In the genomic region with DNA sequence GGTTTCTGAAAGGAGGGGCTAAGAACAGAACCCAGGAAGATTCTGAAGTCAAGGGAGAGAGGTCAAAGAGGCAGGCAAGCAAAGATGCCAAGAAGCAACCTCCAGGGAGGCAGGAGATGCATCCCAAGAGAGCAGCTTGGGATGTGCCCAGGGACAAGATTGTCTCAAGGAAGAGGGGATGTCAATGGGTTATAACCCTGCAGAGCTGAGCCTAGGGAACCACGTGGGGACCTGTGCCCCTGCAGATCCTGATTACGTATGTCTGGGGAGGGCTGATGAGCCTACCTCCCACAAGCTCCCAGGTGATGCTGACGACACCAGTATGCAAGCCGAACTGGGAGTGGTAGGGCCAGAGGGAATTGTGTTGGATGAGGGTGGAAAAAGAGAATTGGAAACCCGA, we compare ENCODE assay signal across 17 cellular contexts.
DNase-seq lines count a peak whose midpoint lies in the region; ATAC-seq and TF ChIP-seq lines count a peak whose summit lies in the region.
"Had no signal": no experiment of that assay in that cellular context is flagged by ENCODE, and none has a peak within 500 bp of the region (broad histone marks: within the 10 kb centered on the region; RNA-seq: fewer than 3 reads in every experiment).

No MANE protein-coding gene starts in this region.

- no peak for DNase-seq in GM23338 (ENCODE audit: low spot score)
- peak; percentile 34 for DNase-seq in endodermal cell
- peak; percentile 14 for DNase-seq in lung (ENCODE audit: low spot score)
- no peak for DNase-seq in Ammon's horn (ENCODE audit: low spot score)
- DNase-seq in body of pancreas, result no peak
- no peak for DNase-seq in SK-N-SH
- DNase-seq: AML-193; C1 segment of cervical spinal cord; Calu3; CD4-positive, alpha-beta memory T cell; COR-L47; DMS53; DND-41; GM23248; HFFc6 had no signal

- no peak for ATAC-seq in GM23338
- ATAC-seq in lung (ENCODE audit: insufficient read depth, low FRiP score), result no peak
- ATAC-seq in body of pancreas, result no peak

- no peaks in the 10 kb centered on the region for H3K79me2 ChIP-seq in GM23338 (replicated peaks; ENCODE audit: insufficient read depth)
- no peaks in the 10 kb centered on the region for H3K79me2 ChIP-seq in SK-N-SH (ENCODE audit: insufficient read depth)

- H3F3A ChIP-seq in GM23338 (replicated peaks; ENCODE audit: low read depth) (no peaks in the 10 kb centered on the region), SK-N-SH (replicated peaks; ENCODE audit: insufficient read depth) (no peaks in the 10 kb centered on the region)

- WGBS in endodermal cell (ENCODE audit: insufficient coverage in 1 of 2, insufficient read length in 1 of 2), 2 experiments, result 71 to 81% methylated on average over 2 to 5 of the region's 5 CpGs
- 79 to 80% methylated on average over 5 of the region's 5 CpGs for WGBS in lung, 2 donors
- WGBS in body of pancreas, 2 donors, result 67 to 71% methylated on average over 5 of the region's 5 CpGs
- WGBS in SK-N-SH (ENCODE audit: low lambda C conversion rate), result 85% methylated on average over 3 of the region's 5 CpGs

- H4K20me1 ChIP-seq in GM23338 (replicated peaks; ENCODE audit: insufficient read depth) (no peaks in the 10 kb centered on the region), SK-N-SH (ENCODE audit: insufficient read depth) (no peaks in the 10 kb centered on the region)

- no peak for TF ChIP-seq POLR2A in body of pancreas (IDR thresholded peaks at IDR 0.05)

- H3K27me3 Mint-ChIP-seq in GM23338 (ENCODE audit: insufficient read depth, low read depth, poor library complexity) (peaks cover 1% of the 10 kb centered on the region), endodermal cell (ENCODE audit: insufficient read depth) (no peaks in the 10 kb centered on the region)

- no peak for TF ChIP-seq CTCF in GM23338 (conservative IDR thresholded peaks at IDR 0.05; ENCODE audit: low read depth in 2 of 2)
- TF ChIP-seq CTCF in endodermal cell (conservative IDR thresholded peaks at IDR 0.05), result no peak
- TF ChIP-seq CTCF in lung (IDR thresholded peaks at IDR 0.05; ENCODE audit: control extremely low read depth, extremely low read depth), result no peak
- TF ChIP-seq CTCF in body of pancreas (IDR thresholded peaks at IDR 0.05), result no peak
- TF ChIP-seq CTCF in SK-N-SH (IDR thresholded peaks at IDR 0.05), result no peak

- H3K4me1 Mint-ChIP-seq in GM23338, result peaks cover 27% of the 10 kb centered on the region
- H3K4me1 Mint-ChIP-seq in endodermal cell, result no peaks in the 10 kb centered on the region

- H2AFZ ChIP-seq in GM23338, result 0 out of 2 replicates have a peak overlapping the region, but pooled peaks have one; percentile 69
- no peak overlapping the region for H2AFZ ChIP-seq in SK-N-SH (ENCODE audit: low read depth)
- H2AFZ ChIP-seq: GM23248 had no signal

- no peaks in the 10 kb centered on the region for H3K36me3 ChIP-seq in GM23338 (ENCODE audit: insufficient read depth)
- H3K36me3 ChIP-seq in endodermal cell (ENCODE audit: control insufficient read depth, insufficient read depth, low read length), result no peaks in the 10 kb centered on the region
- H3K36me3 ChIP-seq in lung (ENCODE audit: control insufficient read depth in 2 of 2, insufficient read depth in 2 of 2, low read length in 2 of 2), result no peaks in the 10 kb centered on the region
- H3K36me3 ChIP-seq in body of pancreas (replicated peaks in 1 of 2; ENCODE audit: insufficient read depth in 1 of 2, low read depth in 2 of 2), result no peaks in the 10 kb centered on the region
- no peaks in the 10 kb centered on the region for H3K36me3 ChIP-seq in SK-N-SH (replicated peaks in 1 of 2; ENCODE audit: control insufficient read depth in 1 of 2, insufficient read depth in 2 of 2, low read length in 1 of 2)
- H3K36me3 ChIP-seq: HAP-1 had no signal

- H3K9me3 Mint-ChIP-seq in GM23338 (no peaks in the 10 kb centered on the region), endodermal cell (no peaks in the 10 kb centered on the region)
- H3K9me3 Mint-ChIP-seq: HFFc6 had no signal

- H3K27ac ChIP-seq in GM23338 (ENCODE audit: low read depth) (no peak overlapping the region), endodermal cell (ENCODE audit: low read depth, low read length) (no peak overlapping the region), lung (ENCODE audit: low read depth in 1 of 2, low read length in 1 of 2) (no peak overlapping the region), body of pancreas (no peak overlapping the region), SK-N-SH (ENCODE audit: low read depth in 2 of 2, low read length in 1 of 2) (no peak overlapping the region)
- H3K27ac ChIP-seq: 22Rv1, GM23248 had no signal

- intact Hi-C loops in body of pancreas (cut with DNase I), result no loop called here

- CTCF ChIA-PET in SK-N-SH (lab: Yijun Ruan, JAX), result no interaction called here

- H3K9me2 ChIP-seq in GM23338 (ENCODE audit: insufficient read depth) (peaks cover 7% of the 10 kb centered on the region; the same call in 1 of the 2 replicates), SK-N-SH (no peaks in the 10 kb centered on the region)

- TF ChIP-seq EP300 in SK-N-SH (IDR thresholded peaks at IDR 0.05; ENCODE audit: borderline replicate concordance in 1 of 2, low read depth in 1 of 2, low read length in 1 of 2), result no peak

- no peaks in the 10 kb centered on the region for H3K27me3 ChIP-seq in GM23338 (ENCODE audit: insufficient read depth)
- no peaks in the 10 kb centered on the region for H3K27me3 ChIP-seq in endodermal cell (ENCODE audit: control insufficient read depth, insufficient read depth, low read length, poor library complexity, severe bottlenecking)
- H3K27me3 ChIP-seq in lung (ENCODE audit: control insufficient read depth, insufficient read depth), result no peaks in the 10 kb centered on the region
- no peaks in the 10 kb centered on the region for H3K27me3 ChIP-seq in body of pancreas
- no peaks in the 10 kb centered on the region for H3K27me3 ChIP-seq in SK-N-SH (ENCODE audit: insufficient read depth)

- peaks cover 18% of the 10 kb centered on the region for H3K4me1 ChIP-seq in GM23338 (ENCODE audit: insufficient read depth)
- no peaks in the 10 kb centered on the region for H3K4me1 ChIP-seq in endodermal cell (ENCODE audit: control insufficient read depth, insufficient read depth, low read length)
- H3K4me1 ChIP-seq in lung (ENCODE audit: control insufficient read depth in 2 of 2, insufficient read depth in 2 of 2, low read length in 2 of 2), result no peaks in the 10 kb centered on the region
- no peaks in the 10 kb centered on the region for H3K4me1 ChIP-seq in body of pancreas
- no peaks in the 10 kb centered on the region; a peak in 1 of 4 replicates for H3K4me1 ChIP-seq in SK-N-SH (ENCODE audit: control insufficient read depth in 1 of 2, insufficient read depth in 2 of 2, low read depth in 1 of 2, low read length in 1 of 2)
- H3K4me1 ChIP-seq: HAP-1 had no signal

- POLR2A ChIA-PET in SK-N-SH (lab: Yijun Ruan, JAX), result interaction anchor here (1.1 kb wide), 1 partner anchor 12 kb away, joined by 3 read pairs; no protein-coding TSS in a partner anchor

- H3K9ac ChIP-seq in endodermal cell (ENCODE audit: extremely low read depth, low read length, poor library complexity, severe bottlenecking), result no peak overlapping the region
- no peak overlapping the region for H3K9ac ChIP-seq in SK-N-SH
- H3K9ac ChIP-seq: GM23248 had no signal

- no peaks in the 10 kb centered on the region for H3K36me3 Mint-ChIP-seq in GM23338 (ENCODE audit: low read depth)
- no peaks in the 10 kb centered on the region for H3K36me3 Mint-ChIP-seq in endodermal cell (ENCODE audit: low read depth)
- H3K36me3 Mint-ChIP-seq: CD4-positive, alpha-beta memory T cell had no signal

- H3K9me3 ChIP-seq in endodermal cell (ENCODE audit: control insufficient read depth, low read length), result no peaks in the 10 kb centered on the region
- no peaks in the 10 kb centered on the region for H3K9me3 ChIP-seq in lung (ENCODE audit: control insufficient read depth in 2 of 2, insufficient read depth in 1 of 2, low read length in 1 of 2)
- H3K9me3 ChIP-seq in body of pancreas, result no peaks in the 10 kb centered on the region
- H3K9me3 ChIP-seq in SK-N-SH, result no peaks in the 10 kb centered on the region
- H3K9me3 ChIP-seq: HAP-1 had no signal

- 0 out of 2 replicates have a peak overlapping the region, but pooled peaks have one; percentile 6 for H3K4me2 ChIP-seq in GM23338
- H3K4me2 ChIP-seq in SK-N-SH, result no peak overlapping the region

- H3K4me3 ChIP-seq in GM23338 (no peak overlapping the region), endodermal cell (ENCODE audit: low read length) (no peak overlapping the region), lung (no peak overlapping the region), body of pancreas (no peak overlapping the region), SK-N-SH (ENCODE audit: low read depth in 2 of 2, low read length in 1 of 2) (no peak overlapping the region)
- H3K4me3 ChIP-seq: GM23248, HAP-1 had no signal

- H3K27ac Mint-ChIP-seq in GM23338 (no peak overlapping the region), endodermal cell (no peak overlapping the region)
- H3K27ac Mint-ChIP-seq: CD4-positive, alpha-beta memory T cell; HFFc6 had no signal

- no peak for TF ChIP-seq RAD21 in SK-N-SH (IDR thresholded peaks at IDR 0.05; ENCODE audit: low read length)

- H3K4me3 Mint-ChIP-seq in GM23338, result no peak overlapping the region
- no peak overlapping the region for H3K4me3 Mint-ChIP-seq in endodermal cell
- H3K4me3 Mint-ChIP-seq: CD4-positive, alpha-beta memory T cell; HFFc6 had no signal

TF ChIP-seq in GM23338, 12 proteins besides CTCF, POLR2A, EP300 and RAD21:
- no peak for TF ChIP-seq ETS1 (IDR thresholded peaks at IDR 0.05)
- no peak for TF ChIP-seq STAT1 (IDR thresholded peaks at IDR 0.05; ENCODE audit: unreplicated experiment)

TF ChIP-seq in SK-N-SH, 30 proteins besides CTCF, POLR2A, EP300 and RAD21 (continues in another document):
- TF ChIP-seq NRF1 (IDR thresholded peaks at IDR 0.05; ENCODE audit: low read depth, low read length), result no peak

Comparison
In these comparisons a context has a peak if more than half of its experiments do, and no peak if none do; other contexts are left out.
1. DNase-seq: peak in endodermal cell (single experiment) and lung (single experiment); none in GM23338 (single experiment), Ammon's horn (single experiment), body of pancreas (0 of 4) and SK-N-SH (single experiment).